ENCODE assay signal across 16 cellular contexts in the genomic region with DNA sequence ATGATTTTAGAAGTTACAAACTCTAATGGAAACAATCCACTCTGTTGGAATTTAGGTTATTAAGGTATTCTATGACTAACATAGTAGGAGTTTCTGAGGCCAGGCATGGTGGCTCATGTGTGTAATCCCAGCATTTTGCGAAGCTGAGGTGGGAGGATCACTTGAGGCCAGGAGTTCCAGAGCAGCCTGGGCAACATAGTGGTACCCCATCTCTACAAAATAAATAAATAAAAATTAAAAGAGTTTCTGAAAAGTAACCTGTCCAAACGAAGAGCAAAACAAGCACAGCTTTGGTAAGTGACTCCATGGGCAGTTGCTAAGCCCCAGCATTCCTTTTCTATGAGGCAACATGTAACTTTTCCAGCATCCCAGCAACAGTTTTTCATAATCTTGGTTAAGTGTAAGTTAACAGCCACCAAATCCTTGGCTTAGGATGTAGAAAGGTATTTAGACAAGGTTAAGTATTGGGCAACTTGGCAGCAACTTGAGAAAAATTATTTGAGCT.
DNase-seq lines count a peak whose midpoint lies in the region; ATAC-seq and TF ChIP-seq lines count a peak whose summit lies in the region.
"Had no signal": no experiment of that assay in that cellular context is flagged by ENCODE, and none has a peak within 500 bp of the region (broad histone marks: within the 10 kb centered on the region; RNA-seq: fewer than 3 reads in every experiment).

No MANE protein-coding gene starts in this region.

- TF ChIP-seq CTCF in Caco-2 (IDR thresholded peaks at IDR 0.05; ENCODE audit: insufficient read depth in 1 of 2, low read depth in 1 of 2, low read length in 1 of 2, severe bottlenecking in 1 of 2, unreplicated experiment in 1 of 2) (no peak), PC-9 (conservative IDR thresholded peaks at IDR 0.05) (no peak), suprapubic skin (IDR thresholded peaks at IDR 0.05) (no peak)

- H3K79me2 ChIP-seq in PC-9 (ENCODE audit: low read depth): no peaks in the 10 kb centered on the region

- H3K4me3 ChIP-seq in Caco-2 (ENCODE audit: low read depth, low read length) (no peak overlapping the region), PC-9 (no peak overlapping the region), suprapubic skin (no peak overlapping the region)
- H3K4me3 ChIP-seq: SK-N-MC, transverse colon had no signal

- H3K27me3 Mint-ChIP-seq in Caco-2 (ENCODE audit: insufficient read depth, unreplicated experiment): no peaks in the 10 kb centered on the region
- H3K27me3 Mint-ChIP-seq: activated naive CD8-positive, alpha-beta T cell treated with anti-CD3 and anti-CD28 coated beads, Interleukin-2, amount 10 ng/mL, durations not matched to agents 7 days and 5 days; CD4-positive, CD25-positive, alpha-beta regulatory T cell had no signal

- H3K9me2 ChIP-seq in PC-9 (ENCODE audit: insufficient read depth): no peaks in the 10 kb centered on the region

- H4K20me1 ChIP-seq in PC-9 (ENCODE audit: insufficient read depth): no peaks in the 10 kb centered on the region

- no peak overlapping the region for H2AFZ ChIP-seq in PC-9

- H3K27ac ChIP-seq in PC-9 (no peak overlapping the region; the same call in 1 of the 2 replicates), epithelial cell of prostate (peak overlapping the region; percentile 42), suprapubic skin (no peak overlapping the region)
- H3K27ac ChIP-seq: SK-N-MC had no signal

- no peak for ATAC-seq in HG02642 (IDR thresholded peaks at IDR 0.05; ENCODE audit: poor library complexity, unreplicated experiment)

- peaks cover 9% of the 10 kb centered on the region for H3K36me3 Mint-ChIP-seq in Caco-2 (ENCODE audit: insufficient read depth, unreplicated experiment)
- H3K36me3 Mint-ChIP-seq: activated naive CD8-positive, alpha-beta T cell treated with anti-CD3 and anti-CD28 coated beads, Interleukin-2, amount 10 ng/mL, durations not matched to agents 7 days and 5 days; CD4-positive, CD25-positive, alpha-beta regulatory T cell had no signal

- POLR2A ChIA-PET in Caco-2 (lab: Charles Lee): no interaction called here
- POLR2A ChIA-PET in PC-9 (lab: Charles Lee; ENCODE audit: unreplicated experiment): interaction anchor here (0.6 to 0.7 kb wide), 3 partner anchors 74 to 84 kb away, joined by 3 to 4 read pairs (median 4); no protein-coding TSS in a partner anchor

- H3K9me3 ChIP-seq in Caco-2 (no peaks in the 10 kb centered on the region), PC-9 (ENCODE audit: insufficient read depth, low read depth) (no peaks in the 10 kb centered on the region), suprapubic skin (no peaks in the 10 kb centered on the region)
- H3K9me3 ChIP-seq: transverse colon had no signal

- CTCF ChIA-PET in Caco-2 (lab: Charles Lee) (no interaction called here), PC-9 (lab: Charles Lee) (no interaction called here)

- H3K27ac Mint-ChIP-seq in Caco-2 (ENCODE audit: unreplicated experiment): peak overlapping the region; percentile 69
- H3K27ac Mint-ChIP-seq: activated naive CD8-positive, alpha-beta T cell treated with anti-CD3 and anti-CD28 coated beads, Interleukin-2, amount 10 ng/mL, durations not matched to agents 7 days and 5 days had no signal

- TF ChIP-seq POLR2A in suprapubic skin (IDR thresholded peaks at IDR 0.05): no peak

- BruUV-seq in Caco-2 (replicated peaks; lab: Mats Ljungman, UMichigan) (no TSS peak), PC-9 (replicated peaks; lab: Mats Ljungman, UMichigan) (no TSS peak)

- WGBS in suprapubic skin: 59% methylated on average over 2 of the region's 2 CpGs

- H3K4me3 Mint-ChIP-seq in Caco-2 (ENCODE audit: unreplicated experiment): no peak overlapping the region
- H3K4me3 Mint-ChIP-seq: activated naive CD8-positive, alpha-beta T cell treated with anti-CD3 and anti-CD28 coated beads, Interleukin-2, amount 10 ng/mL, durations not matched to agents 7 days and 5 days; CD4-positive, CD25-positive, alpha-beta regulatory T cell had no signal

- H3K36me3 ChIP-seq in Caco-2 (ENCODE audit: control insufficient read depth, insufficient read depth, low read length): no peaks in the 10 kb centered on the region
- H3K36me3 ChIP-seq in PC-9 (ENCODE audit: low read depth): no peaks in the 10 kb centered on the region
- H3K36me3 ChIP-seq in suprapubic skin: no peaks in the 10 kb centered on the region
- H3K36me3 ChIP-seq: transverse colon had no signal

- H3K27me3 ChIP-seq in Caco-2 (replicated peaks; ENCODE audit: control insufficient read depth, insufficient read depth, low read length): no peaks in the 10 kb centered on the region
- no peaks in the 10 kb centered on the region for H3K27me3 ChIP-seq in PC-9 (ENCODE audit: insufficient read depth, low read depth)
- no peaks in the 10 kb centered on the region for H3K27me3 ChIP-seq in suprapubic skin
- H3K27me3 ChIP-seq: transverse colon had no signal

- peaks cover 6% of the 10 kb centered on the region for H3K4me1 Mint-ChIP-seq in Caco-2 (ENCODE audit: low read depth, unreplicated experiment)
- H3K4me1 Mint-ChIP-seq: activated naive CD8-positive, alpha-beta T cell treated with anti-CD3 and anti-CD28 coated beads, Interleukin-2, amount 10 ng/mL, durations not matched to agents 7 days and 5 days; CD4-positive, CD25-positive, alpha-beta regulatory T cell had no signal

- no peaks in the 10 kb centered on the region for H3K9me3 Mint-ChIP-seq in Caco-2 (ENCODE audit: unreplicated experiment)

- intact Hi-C loops in Caco-2 (cut with micrococcal nuclease; ENCODE audit: unreplicated experiment): no loop called here
- intact Hi-C loops in PC-9 (cut with micrococcal nuclease; ENCODE audit: unreplicated experiment): loop anchor here (2.0 kb wide), 3 partner anchors 51 to 81 kb away; no protein-coding TSS in a partner anchor

- peak overlapping the region; percentile 5; the same call in 1 of the 2 replicates for H3K4me2 ChIP-seq in PC-9

- peaks cover 18% of the 10 kb centered on the region for H3K4me1 ChIP-seq in Caco-2
- peaks cover 14% of the 10 kb centered on the region; the same call in 1 of the 2 replicates for H3K4me1 ChIP-seq in PC-9 (replicated peaks; ENCODE audit: insufficient read depth)
- no peaks in the 10 kb centered on the region for H3K4me1 ChIP-seq in suprapubic skin
- H3K4me1 ChIP-seq: transverse colon had no signal

- TF ChIP-seq EP300 in suprapubic skin (IDR thresholded peaks at IDR 0.05): no peak

- peaks cover 3% of the 10 kb centered on the region; the same call in 1 of the 2 replicates for H3F3A ChIP-seq in PC-9 (ENCODE audit: insufficient read depth, low read depth)

- DNase-seq in Caco-2 (peak in 1 of 2 experiments; percentile 8), PC-9 (peak; percentile 40 to 72), epithelial cell of prostate (ENCODE audit: low read depth, low spot score) (peak; percentile 16), non-pigmented ciliary epithelial cell (ENCODE audit: low read depth) (peak; percentile 71), putamen (ENCODE audit: low spot score) (no peak), suprapubic skin (ENCODE audit: low spot score in 2 of 2) (no peak)
- DNase-seq in activated CD4-positive, alpha-beta T cell treated with anti-CD3 and anti-CD28 coated beads, Interleukin-2, amount 50 U/mL, for 4 hours: no peak
- DNase-seq: activated CD4-positive, alpha-beta T cell treated with anti-CD3 and anti-CD28 coated beads, Interleukin-2, amount 50 U/mL, for 1 hour; activated naive CD8-positive, alpha-beta T cell treated with anti-CD3 and anti-CD28 coated beads, Interleukin-2, amount 10 ng/mL, durations not matched to agents 7 days and 5 days; CD4-positive, CD25-positive, alpha-beta regulatory T cell; KG1; kidney; NCI-H446; transverse colon had no signal

Comparison
In these comparisons a context has a peak if more than half of its experiments do, and no peak if none do; other contexts are left out.
1. DNase-seq: peak in PC-9 (2 of 2), epithelial cell of prostate (single experiment) and non-pigmented ciliary epithelial cell (single experiment); none in putamen (single experiment), activated CD4-positive, alpha-beta T cell treated with anti-CD3 and anti-CD28 coated beads, Interleukin-2, amount 50 U/mL, for 4 hours (0 of 2) and suprapubic skin (0 of 2).